ENCODE assay signal across 1 cellular context in the genomic region with DNA sequence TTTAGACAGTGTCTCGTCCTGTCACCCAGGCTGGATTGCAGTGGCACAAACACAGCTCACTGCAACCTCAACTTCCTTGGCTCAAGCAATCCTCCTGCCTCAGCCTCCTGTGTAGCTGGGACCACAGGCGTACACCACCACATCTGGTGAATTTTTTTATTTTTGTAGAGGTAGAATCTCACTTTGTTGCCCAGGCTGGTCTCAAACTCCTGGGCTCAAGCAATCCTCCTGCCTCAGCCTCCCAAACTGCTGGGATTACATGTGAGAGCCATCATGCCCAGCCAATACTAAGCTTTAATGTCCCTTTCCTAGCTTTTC.
TF ChIP-seq lines count a peak whose summit lies in the region.

No MANE protein-coding gene starts in this region.

TF ChIP-seq in GM12878, 131 proteins besides CTCF, POLR2A, EP300 and RAD21:
- peak; percentile 17; the same call in 1 of the 2 replicates for TF ChIP-seq IKZF1 (conservative IDR thresholded peaks at IDR 0.05)
- TF ChIP-seq, protein P1, sequence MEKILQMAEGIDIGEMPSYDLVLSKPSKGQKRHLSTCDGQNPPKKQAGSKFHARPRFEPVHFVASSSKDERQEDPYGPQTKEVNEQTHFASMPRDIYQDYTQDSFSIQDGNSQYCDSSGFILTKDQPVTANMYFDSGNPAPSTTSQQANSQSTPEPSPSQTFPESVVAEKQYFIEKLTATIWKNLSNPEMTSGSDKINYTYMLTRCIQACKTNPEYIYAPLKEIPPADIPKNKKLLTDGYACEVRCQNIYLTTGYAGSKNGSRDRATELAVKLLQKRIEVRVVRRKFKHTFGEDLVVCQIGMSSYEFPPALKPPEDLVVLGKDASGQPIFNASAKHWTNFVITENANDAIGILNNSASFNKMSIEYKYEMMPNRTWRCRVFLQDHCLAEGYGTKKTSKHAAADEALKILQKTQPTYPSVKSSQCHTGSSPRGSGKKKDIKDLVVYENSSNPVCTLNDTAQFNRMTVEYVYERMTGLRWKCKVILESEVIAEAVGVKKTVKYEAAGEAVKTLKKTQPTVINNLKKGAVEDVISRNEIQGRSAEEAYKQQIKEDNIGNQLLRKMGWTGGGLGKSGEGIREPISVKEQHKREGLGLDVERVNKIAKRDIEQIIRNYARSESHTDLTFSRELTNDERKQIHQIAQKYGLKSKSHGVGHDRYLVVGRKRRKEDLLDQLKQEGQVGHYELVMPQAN (conservative IDR thresholded peaks at IDR 0.05): 0 out of 2 replicates have a peak, but pooled peaks have one; percentile 26
- peak; percentile 75 for TF ChIP-seq SMARCA5 (IDR thresholded peaks at IDR 0.05)
- TF ChIP-seq ATF7 (IDR thresholded peaks at IDR 0.05; ENCODE audit: low read depth): peak; percentile 4; the same call in 1 of the 2 replicates
- TF ChIP-seq BACH1 (IDR thresholded peaks at IDR 0.05; ENCODE audit: borderline replicate concordance): 0 out of 2 replicates have a peak, but pooled peaks have one; percentile 12
- 0 out of 2 replicates have a peak, but pooled peaks have one; percentile 1 for TF ChIP-seq MLLT1 (IDR thresholded peaks at IDR 0.05)
- TF ChIP-seq, protein P2, sequence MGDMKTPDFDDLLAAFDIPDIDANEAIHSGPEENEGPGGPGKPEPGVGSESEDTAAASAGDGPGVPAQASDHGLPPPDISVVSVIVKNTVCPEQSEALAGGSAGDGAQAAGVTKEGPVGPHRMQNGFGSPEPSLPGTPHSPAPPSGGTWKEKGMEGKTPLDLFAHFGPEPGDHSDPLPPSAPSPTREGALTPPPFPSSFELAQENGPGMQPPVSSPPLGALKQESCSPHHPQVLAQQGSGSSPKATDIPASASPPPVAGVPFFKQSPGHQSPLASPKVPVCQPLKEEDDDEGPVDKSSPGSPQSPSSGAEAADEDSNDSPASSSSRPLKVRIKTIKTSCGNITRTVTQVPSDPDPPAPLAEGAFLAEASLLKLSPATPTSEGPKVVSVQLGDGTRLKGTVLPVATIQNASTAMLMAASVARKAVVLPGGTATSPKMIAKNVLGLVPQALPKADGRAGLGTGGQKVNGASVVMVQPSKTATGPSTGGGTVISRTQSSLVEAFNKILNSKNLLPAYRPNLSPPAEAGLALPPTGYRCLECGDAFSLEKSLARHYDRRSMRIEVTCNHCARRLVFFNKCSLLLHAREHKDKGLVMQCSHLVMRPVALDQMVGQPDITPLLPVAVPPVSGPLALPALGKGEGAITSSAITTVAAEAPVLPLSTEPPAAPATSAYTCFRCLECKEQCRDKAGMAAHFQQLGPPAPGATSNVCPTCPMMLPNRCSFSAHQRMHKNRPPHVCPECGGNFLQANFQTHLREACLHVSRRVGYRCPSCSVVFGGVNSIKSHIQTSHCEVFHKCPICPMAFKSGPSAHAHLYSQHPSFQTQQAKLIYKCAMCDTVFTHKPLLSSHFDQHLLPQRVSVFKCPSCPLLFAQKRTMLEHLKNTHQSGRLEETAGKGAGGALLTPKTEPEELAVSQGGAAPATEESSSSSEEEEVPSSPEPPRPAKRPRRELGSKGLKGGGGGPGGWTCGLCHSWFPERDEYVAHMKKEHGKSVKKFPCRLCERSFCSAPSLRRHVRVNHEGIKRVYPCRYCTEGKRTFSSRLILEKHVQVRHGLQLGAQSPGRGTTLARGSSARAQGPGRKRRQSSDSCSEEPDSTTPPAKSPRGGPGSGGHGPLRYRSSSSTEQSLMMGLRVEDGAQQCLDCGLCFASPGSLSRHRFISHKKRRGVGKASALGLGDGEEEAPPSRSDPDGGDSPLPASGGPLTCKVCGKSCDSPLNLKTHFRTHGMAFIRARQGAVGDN (IDR thresholded peaks at IDR 0.05): 0 out of 2 replicates have a peak, but pooled peaks have one; percentile 14
- 0 out of 2 replicates have a peak, but pooled peaks have one; percentile 3 for TF ChIP-seq CREB1 (IDR thresholded peaks at IDR 0.05; ENCODE audit: low read depth)
- TF ChIP-seq POLR2AphosphoS5 (IDR thresholded peaks at IDR 0.05; ENCODE audit: low read length): peak; percentile 76
- TF ChIP-seq RAD51 (IDR thresholded peaks at IDR 0.05): 0 out of 2 replicates have a peak, but pooled peaks have one; percentile 9
- 0 out of 2 replicates have a peak, but pooled peaks have one; percentile 9 for TF ChIP-seq MTA2 (IDR thresholded peaks at IDR 0.05; ENCODE audit: low read depth)
- TF ChIP-seq IKZF2 (IDR thresholded peaks at IDR 0.05): peak in 1 of 2 experiments; percentile 10; a peak in 1 of 4 replicates
